33 cellular contexts compared by ENCODE assay signal in the genomic region with DNA sequence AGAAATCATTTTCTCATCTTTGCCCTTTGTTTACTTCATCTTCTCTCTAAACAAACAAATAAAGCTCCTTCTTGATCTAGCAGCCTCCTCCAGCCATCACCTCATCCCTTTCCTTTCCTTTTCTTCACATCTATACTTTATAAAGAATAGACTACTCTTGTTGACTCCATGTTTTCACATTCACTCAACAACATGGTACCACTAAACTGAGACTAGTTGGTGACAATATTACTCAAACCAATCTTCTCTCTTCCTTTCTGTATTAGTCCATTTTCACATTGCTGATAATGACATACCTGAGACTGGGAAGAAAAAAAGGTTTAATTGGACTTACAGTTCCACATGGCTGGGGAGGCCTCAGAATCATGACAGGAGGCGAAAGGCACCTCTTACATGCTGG.
"Had no signal": no experiment of that assay in that cellular context is flagged by ENCODE, and none has a peak within 500 bp of the region (broad histone marks: within the 10 kb centered on the region; RNA-seq: fewer than 3 reads in every experiment).

No MANE protein-coding gene starts in this region.

- H3K9ac ChIP-seq: KMS-11, SK-N-SH had no signal

- H3K9me3 ChIP-seq: MG63, Peyer's patch, SJSA1, SK-N-SH had no signal

- H3K9me2 ChIP-seq: SK-N-SH had no signal

- H3K27me3 ChIP-seq: MG63, Peyer's patch, SJSA1 had no signal

- H3K4me2 ChIP-seq: KMS-11, SK-N-SH had no signal

- ATAC-seq: PC-3 had no signal

- H3K36me3 ChIP-seq: MG63, Peyer's patch, SJSA1 had no signal

- H3K27ac ChIP-seq: KMS-11, Peyer's patch, SJSA1 had no signal

- H3K4me3 ChIP-seq: MG63, Peyer's patch, SJSA1 had no signal

- DNase-seq: Kasumi-1, MG63, NCI-H1048, NCI-H1092 treated with DMSO at 0.1 percent for 48 hours, NCI-H1105 treated with DMSO at 0.1 percent for 48 hours, NCI-H1417, NCI-H1436, NCI-H146, NCI-H1694, NCI-H187, NCI-H1930, NCI-H2029 treated with DMSO at 0.1 percent for 48 hours, NCI-H2081 treated with DMSO at 0.1 percent for 48 hours, NCI-H2107, NCI-H2171, NCI-H226, NCI-H446 treated with DMSO at 0.1 percent for 48 hours, NCI-H510A, NCI-H524, NCI-H526, NCI-H69, NCI-H748 treated with DMSO at 0.1 percent for 48 hours, NCI-H82, OCI-M1, PC-3, Peyer's patch, Right ventricle myocardium superior, RPMI8226, SHP77 treated with DMSO at 0.1 percent for 48 hours, SK-N-SH, SW 1271 had no signal

- H3K4me1 ChIP-seq: Peyer's patch, SJSA1 had no signal
